8 cellular contexts compared by ENCODE assay signal in genomic region chr14:21071225-21072041, GRCh38. TPM values are rescaled to one million over a fixed set of nuclear protein-coding genes. Genes with fewer than 3 reads are reported as not detected.
DNase-seq lines count a peak whose midpoint lies in the region; ATAC-seq, FAIRE-seq and TF ChIP-seq lines count a peak whose summit lies in the region.

No MANE protein-coding gene starts in this region.

- H3K9me3 Mint-ChIP-seq in nephron = no peaks in the 10 kb centered on the region

- H3K27ac Mint-ChIP-seq in nephron = peak overlapping the region; percentile 99 to 100 (median 99)

- H3K36me3 Mint-ChIP-seq in nephron (ENCODE audit: low read depth) = peaks cover 37% of the 10 kb centered on the region

- DNase-seq in DMS153 (lab: John Stamatoyannopoulos, UW) (peak; percentile 64), HPDE6-E6E7 (ENCODE audit: extremely low spot score) (peak; percentile 59), NOMO-1 treated with DMSO at 0.1 percent for 48 hours (lab: John Stamatoyannopoulos, UW; ENCODE audit: unreplicated experiment) (peak; percentile 95), activated gamma-delta T cell treated with Interleukin-2 at 50 U/mL for 16 hours (peak; percentile 41), frontal cortex (ENCODE audit: low spot score in 2 of 2) (peak; percentile 81 to 84), ureter (ENCODE audit: low spot score) (peak; percentile 86)

- peak overlapping the region; percentile 98 to 100 (median 99) for H3K4me3 Mint-ChIP-seq in nephron

- TF ChIP-seq CTCF in nephron (IDR thresholded peaks at IDR 0.05; ENCODE audit: unreplicated experiment in 3 of 3) = no peak

- peaks cover 5% of the 10 kb centered on the region for H3K27me3 Mint-ChIP-seq in nephron (ENCODE audit: low read depth)

- ATAC-seq in GM21367 (IDR thresholded peaks at IDR 0.05; ENCODE audit: unreplicated experiment) = peak; percentile 51

- no peak for FAIRE-seq in frontal cortex (lab: Jason Lieb, UNC)

- H3K4me1 Mint-ChIP-seq in nephron = peaks cover 35% of the 10 kb centered on the region

RNA-seq across cellular contexts. Expression of gene ARHGEF40, which starts 1.3 kb away (rescaled TPM):
- total RNA-seq in frontal cortex (11.4 TPM), ureter (41.2 TPM)

RNA-seq across cellular contexts. Expression of gene RNASE8, which starts 13.8 kb away (rescaled TPM):
- total RNA-seq in frontal cortex (not detected), ureter (not detected)

RNA-seq across cellular contexts. Expression of gene ZNF219, which starts 27.0 kb away (rescaled TPM):
- total RNA-seq in frontal cortex (6.9 TPM), ureter (47.2 TPM)

RNA-seq across cellular contexts. Expression of gene RNASE7, which starts 29.3 kb away (rescaled TPM):
- total RNA-seq in frontal cortex = not detected
- 0.94 TPM for total RNA-seq in ureter

RNA-seq across cellular contexts. Expression of gene TMEM253, which starts 29.4 kb away (rescaled TPM):
- total RNA-seq in frontal cortex (not detected), ureter (1.6 TPM)

Comparison
In these comparisons a context has a peak if more than half of its experiments do, and no peak if none do; other contexts are left out.
1. Peak in every context shown above with its lines: DNase-seq and ATAC-seq.
2. DNase-seq: peak in every context shown above with its lines; median percentile 95 in NOMO-1 treated with DMSO at 0.1 percent for 48 hours; 86 in ureter; 82 in frontal cortex; 64 in DMS153; 59 in HPDE6-E6E7; 41 in activated gamma-delta T cell treated with Interleukin-2 at 50 U/mL for 16 hours.